13 cellular contexts compared by ENCODE assay signal in genomic region chr10:13990392-13990805, GRCh38.
DNase-seq lines count a peak whose midpoint lies in the region; ATAC-seq and TF ChIP-seq lines count a peak whose summit lies in the region.
"Had no signal": no experiment of that assay in that cellular context is flagged by ENCODE, and none has a peak within 500 bp of the region (broad histone marks: within the 10 kb centered on the region; RNA-seq: fewer than 3 reads in every experiment).

No MANE protein-coding gene starts in this region.

- H3K27ac Mint-ChIP-seq in H9 = peak overlapping the region in 2 of 3 experiments; percentile 50 to 63; a peak in 3 of 7 replicates
- H3K27ac Mint-ChIP-seq: activated naive CD8-positive, alpha-beta T cell treated with anti-CD3 and anti-CD28 coated beads, Interleukin-2, amount 10 ng/mL, durations not matched to agents 7 days and 5 days had no signal

- H3K4me1 ChIP-seq in H9 (ENCODE audit: insufficient read depth, low read length) (no peaks in the 10 kb centered on the region), skeletal muscle tissue (ENCODE audit: control insufficient read depth in 3 of 3, insufficient read depth in 3 of 3, low read length in 3 of 3) (peaks cover 18 to 26% (median 20%) of the 10 kb centered on the region in 3 donors)

- no peak overlapping the region for H3K4me3 Mint-ChIP-seq in H9
- H3K4me3 Mint-ChIP-seq: activated naive CD8-positive, alpha-beta T cell treated with anti-CD3 and anti-CD28 coated beads, Interleukin-2, amount 10 ng/mL, durations not matched to agents 7 days and 5 days; CD8-positive, alpha-beta memory T cell had no signal

- H3K23me2 ChIP-seq in H9 (ENCODE audit: insufficient read length, low read depth, low read length, poor library complexity, severe bottlenecking) = no peaks in the 10 kb centered on the region

- no peaks in the 10 kb centered on the region; a peak in 2 of 5 replicates for H3K9me3 Mint-ChIP-seq in H9
- H3K9me3 Mint-ChIP-seq: activated naive CD8-positive, alpha-beta T cell treated with anti-CD3 and anti-CD28 coated beads, Interleukin-2, amount 10 ng/mL, durations not matched to agents 7 days and 5 days; CD8-positive, alpha-beta memory T cell had no signal

- H2BK12ac ChIP-seq in H9 (ENCODE audit: insufficient read length, low read depth, low read length) = no peak overlapping the region

- no peaks in the 10 kb centered on the region for H3K79me2 ChIP-seq in H9 (ENCODE audit: insufficient read depth, low read length)

- no peak overlapping the region for H3K4me2 ChIP-seq in H9 (ENCODE audit: insufficient read depth, insufficient read length, low read length)

- no peak overlapping the region for H2BK20ac ChIP-seq in H9 (ENCODE audit: low read depth, low read length, poor library complexity, severe bottlenecking)

- no peaks in the 10 kb centered on the region for H3K27me3 ChIP-seq in H9 (ENCODE audit: insufficient read depth, low read length)
- no peaks in the 10 kb centered on the region for H3K27me3 ChIP-seq in skeletal muscle tissue (ENCODE audit: control insufficient read depth in 3 of 3, insufficient read depth in 3 of 3, low read length in 3 of 3)

- H2BK120ac ChIP-seq in H9 (ENCODE audit: low read depth, low read length, poor library complexity, severe bottlenecking) = no peak overlapping the region

- H4K20me1 ChIP-seq in H9 (ENCODE audit: control insufficient read depth, insufficient read depth, insufficient read length) = no peaks in the 10 kb centered on the region

- H4K91ac ChIP-seq in H9 (ENCODE audit: insufficient read length, low read depth, low read length) = no peak overlapping the region

- peaks cover 17 to 30% of the 10 kb centered on the region in 2 experiments for H3K4me1 Mint-ChIP-seq in H9

- H4K5ac ChIP-seq in H9 (ENCODE audit: insufficient read length, low read depth, low read length) = no peak overlapping the region

- no peaks in the 10 kb centered on the region for H3K36me3 ChIP-seq in skeletal muscle tissue (ENCODE audit: control insufficient read depth in 3 of 3, insufficient read depth in 3 of 3, low read length in 3 of 3)

- no peak overlapping the region for H3K4ac ChIP-seq in H9 (ENCODE audit: low read depth, low read length)

- peak overlapping the region in 2 of 3 donors; percentile 28 to 54 for H3K4me3 ChIP-seq in skeletal muscle tissue (ENCODE audit: low read length in 3 of 3)

- no peak for TF ChIP-seq CTCF in H9 (conservative IDR thresholded peaks at IDR 0.05)

- no peak overlapping the region for H2BK5ac ChIP-seq in H9 (ENCODE audit: insufficient read length, low read length)

- H3K56ac ChIP-seq in H9 (ENCODE audit: insufficient read length, low read depth, low read length) = no peak overlapping the region

- H3K9me3 ChIP-seq in H9 (ENCODE audit: control insufficient read depth, low read depth, low read length) (no peaks in the 10 kb centered on the region), skeletal muscle tissue (ENCODE audit: control insufficient read depth in 3 of 3, low read length in 3 of 3) (no peaks in the 10 kb centered on the region)

- no peak for ATAC-seq in HG03457 (IDR thresholded peaks at IDR 0.05; ENCODE audit: unreplicated experiment)
- ATAC-seq in HG02759 (IDR thresholded peaks at IDR 0.05; ENCODE audit: unreplicated experiment) = no peak
- ATAC-seq: Panc1 had no signal

- no CpG with 5 or more reads among the region's 12 CpGs for WGBS in H9 (ENCODE audit: extremely low coverage, insufficient read length, low lambda C conversion rate)

- no peak overlapping the region for H2AK5ac ChIP-seq in H9 (ENCODE audit: insufficient read length, low read length)

- H3K27me3 Mint-ChIP-seq in H9 (ENCODE audit: low read depth) = no peaks in the 10 kb centered on the region; the same call in 1 of the 2 replicates
- H3K27me3 Mint-ChIP-seq: CD8-positive, alpha-beta memory T cell had no signal

- H2BK15ac ChIP-seq in H9 (ENCODE audit: low read depth, low read length) = no peak overlapping the region

- H3K14ac ChIP-seq in H9 (ENCODE audit: insufficient read depth, low read length) = no peak overlapping the region

- H3K18ac ChIP-seq in H9 (ENCODE audit: insufficient read length, low read depth, low read length) = no peak overlapping the region

- H3K23ac ChIP-seq in H9 (ENCODE audit: insufficient read length, low read depth, low read length) = no peak overlapping the region

- no peak overlapping the region for H3K9ac ChIP-seq in H9 (ENCODE audit: extremely low read depth, insufficient read length, low read length)
- peak overlapping the region in 2 of 3 donors; percentile 36 for H3K9ac ChIP-seq in skeletal muscle tissue (ENCODE audit: low read depth in 1 of 3, low read length in 3 of 3)

- H2AFZ ChIP-seq in H9 (ENCODE audit: low read length) = no peak overlapping the region

- DNase-seq in H9 (no peak), caudate nucleus (lab: John Stamatoyannopoulos, UW) (no peak), left kidney (ENCODE audit: low read depth, low spot score) (peak; percentile 76), DMS153 (lab: John Stamatoyannopoulos, UW) (no peak)
- DNase-seq in activated naive CD4-positive, alpha-beta T cell treated with anti-CD3 and anti-CD28 coated beads, Interleukin-2, amount 50 U/mL, for 16 hours = no peak
- DNase-seq: activated CD4-positive, alpha-beta T cell treated with anti-CD3 and anti-CD28 coated beads for 4 hours; activated naive CD8-positive, alpha-beta T cell treated with anti-CD3 and anti-CD28 coated beads, Interleukin-2, amount 10 ng/mL, durations not matched to agents 7 days and 5 days; CD8-positive, alpha-beta memory T cell; NCI-H1436 had no signal

- no peaks in the 10 kb centered on the region for H3K79me1 ChIP-seq in H9 (ENCODE audit: insufficient read depth, low read depth, low read length, poor library complexity, severe bottlenecking)

- no peak overlapping the region for H3K27ac ChIP-seq in H9 (ENCODE audit: insufficient read length, low read depth, low read length)
- H3K27ac ChIP-seq in caudate nucleus (ENCODE audit: low read depth, low read length) = peak overlapping the region; percentile 2
- peak overlapping the region; percentile 82 for H3K27ac ChIP-seq in skeletal muscle tissue (ENCODE audit: low read depth, low read length)

- H3T11ph ChIP-seq in H9 (ENCODE audit: low read length) = no peak overlapping the region

- H4K8ac ChIP-seq in H9 (replicated peaks; ENCODE audit: insufficient read length, low read depth, low read length) = no peak overlapping the region

- H3K36me3 Mint-ChIP-seq in H9 (ENCODE audit: insufficient read depth in 1 of 3, low read depth in 3 of 3) = no peaks in the 10 kb centered on the region
- H3K36me3 Mint-ChIP-seq: activated naive CD8-positive, alpha-beta T cell treated with anti-CD3 and anti-CD28 coated beads, Interleukin-2, amount 10 ng/mL, durations not matched to agents 7 days and 5 days had no signal
